In the genomic region with DNA sequence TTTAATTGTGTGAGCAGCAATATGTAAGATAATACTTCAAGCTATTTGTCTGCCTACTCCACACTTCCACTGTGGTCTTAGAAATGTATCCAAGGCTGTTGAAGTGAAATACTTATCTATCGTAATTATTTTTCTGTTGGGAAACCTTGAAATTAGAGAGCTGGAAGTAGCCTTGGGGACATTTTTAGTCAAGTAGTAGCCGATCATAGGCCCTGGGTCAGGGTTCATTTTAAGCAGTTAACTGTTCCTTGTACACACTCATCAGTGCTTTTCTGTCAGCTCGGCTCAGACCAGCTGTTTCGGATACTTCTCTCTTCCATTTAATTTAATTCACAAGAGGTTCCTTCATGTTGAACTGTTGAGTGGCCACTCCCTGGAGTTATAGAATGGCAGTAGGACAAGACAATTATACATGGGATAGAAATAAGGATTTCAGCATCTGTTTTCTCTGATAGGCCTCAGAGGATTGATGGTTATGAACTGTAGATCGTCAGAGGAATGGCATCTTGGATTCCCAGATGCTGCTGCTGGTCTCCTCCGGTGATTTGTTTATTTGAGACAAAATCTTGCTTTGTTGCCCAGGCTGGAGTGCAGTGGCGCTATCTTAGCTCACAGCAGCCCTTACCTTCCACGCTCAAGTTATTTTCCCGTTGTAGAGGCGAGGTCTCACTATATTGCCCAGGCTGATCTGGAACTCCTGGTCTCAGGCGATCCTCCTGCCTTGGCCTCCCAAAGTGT, we compare ENCODE assay signal across 17 cellular contexts. TPM values are rescaled to one million over a fixed set of nuclear protein-coding genes. Genes with fewer than 3 reads are reported as not detected.
DNase-seq lines count a peak whose midpoint lies in the region; ATAC-seq and TF ChIP-seq lines count a peak whose summit lies in the region.
"Had no signal": no experiment of that assay in that cellular context is flagged by ENCODE, and none has a peak within 500 bp of the region (broad histone marks: within the 10 kb centered on the region; RNA-seq: fewer than 3 reads in every experiment).

No MANE protein-coding gene starts in this region.

- no peaks in the 10 kb centered on the region for H3K36me3 ChIP-seq in MG63

- no peak for ATAC-seq in central memory CD8-positive, alpha-beta T cell (replicated peaks; ENCODE audit: extremely low read depth, poor library complexity, severe bottlenecking)
- ATAC-seq in activated CD4-positive, alpha-beta T cell treated with anti-CD3 and anti-CD28 coated beads for 36 hours, result no peak
- no peak for ATAC-seq in HG02759 (IDR thresholded peaks at IDR 0.05; ENCODE audit: unreplicated experiment)
- ATAC-seq: activated CD8-positive, alpha-beta T cell treated with anti-CD3 and anti-CD28 coated beads, Interleukin-2, amount 10 ng/mL, durations not matched to agents 7 days and 5 days had no signal

- intact Hi-C loops in activated CD4-positive, alpha-beta T cell treated with anti-CD3 and anti-CD28 coated beads for 36 hours (cut with DNase I, micrococcal nuclease), result no loop called here

- no peaks in the 10 kb centered on the region for H3K27me3 ChIP-seq in MG63
- H3K27me3 ChIP-seq: hepatocyte had no signal

- peak; percentile 48 for DNase-seq in AG08395 (ENCODE audit: low spot score)
- DNase-seq in MG63, result peak; percentile 23
- DNase-seq in central memory CD8-positive, alpha-beta T cell (ENCODE audit: low spot score in 2 of 2), result no peak
- no peak for DNase-seq in DMS53 treated with DMSO at 0.1 percent for 48 hours (lab: John Stamatoyannopoulos, UW; ENCODE audit: unreplicated experiment)
- DNase-seq in activated CD4-positive, alpha-beta T cell treated with anti-CD3 and anti-CD28 coated beads for 36 hours, result no peak
- no peak for DNase-seq in NCI-H1436 treated with DMSO at 0.1 percent for 48 hours (lab: John Stamatoyannopoulos, UW)
- DNase-seq: activated CD8-positive, alpha-beta T cell treated with anti-CD3 and anti-CD28 coated beads, Interleukin-2, amount 10 ng/mL, durations not matched to agents 7 days and 5 days; activated naive CD4-positive, alpha-beta T cell; caudate nucleus; PC-9; stimulated activated CD4-positive, alpha-beta T cell treated with anti-CD3 and anti-CD28 coated beads, Interleukin-1b, Interleukin-23, amount 100 ng/mL, for 48 hours had no signal

- peaks cover 86% of the 10 kb centered on the region for H3K4me1 Mint-ChIP-seq in central memory CD8-positive, alpha-beta T cell
- peaks cover 61% of the 10 kb centered on the region for H3K4me1 Mint-ChIP-seq in nephron
- peaks cover 93% of the 10 kb centered on the region for H3K4me1 Mint-ChIP-seq in activated CD4-positive, alpha-beta T cell treated with anti-CD3 and anti-CD28 coated beads for 36 hours

- peak overlapping the region; percentile 82 for H3K27ac Mint-ChIP-seq in central memory CD8-positive, alpha-beta T cell (ENCODE audit: low read depth)
- H3K27ac Mint-ChIP-seq in nephron, result peak overlapping the region; percentile 44 to 59 (median 47)
- no peak overlapping the region for H3K27ac Mint-ChIP-seq in activated CD4-positive, alpha-beta T cell treated with anti-CD3 and anti-CD28 coated beads for 36 hours
- H3K27ac Mint-ChIP-seq: activated CD8-positive, alpha-beta T cell treated with anti-CD3 and anti-CD28 coated beads, Interleukin-2, amount 10 ng/mL, durations not matched to agents 7 days and 5 days; T-helper 2 cell treated with Interferon-gamma antibody and Interleukin-4, amounts not matched to agents 5 μg/mL and 100 μg/mL, for 36 hours had no signal

- no peak overlapping the region for H3K4me3 ChIP-seq in MG63
- H3K4me3 ChIP-seq: hepatocyte, lung, PC-9 had no signal

- no peak for TF ChIP-seq CTCF in nephron (IDR thresholded peaks at IDR 0.05; ENCODE audit: unreplicated experiment in 3 of 3)

- no peaks in the 10 kb centered on the region for H3K9me3 Mint-ChIP-seq in central memory CD8-positive, alpha-beta T cell
- H3K9me3 Mint-ChIP-seq in nephron, result no peaks in the 10 kb centered on the region
- H3K9me3 Mint-ChIP-seq in activated CD4-positive, alpha-beta T cell treated with anti-CD3 and anti-CD28 coated beads for 36 hours (ENCODE audit: low read depth), result no peaks in the 10 kb centered on the region
- H3K9me3 Mint-ChIP-seq: T-helper 2 cell treated with Interferon-gamma antibody and Interleukin-4, amounts not matched to agents 5 μg/mL and 100 μg/mL, for 36 hours had no signal

- H3K36me3 Mint-ChIP-seq in central memory CD8-positive, alpha-beta T cell (ENCODE audit: insufficient read depth), result peaks cover 3% of the 10 kb centered on the region
- H3K36me3 Mint-ChIP-seq in nephron (ENCODE audit: low read depth), result no peaks in the 10 kb centered on the region
- H3K36me3 Mint-ChIP-seq in activated CD4-positive, alpha-beta T cell treated with anti-CD3 and anti-CD28 coated beads for 36 hours (ENCODE audit: low read depth), result peaks cover 2% of the 10 kb centered on the region

- no peaks in the 10 kb centered on the region for H3K27me3 Mint-ChIP-seq in central memory CD8-positive, alpha-beta T cell
- no peaks in the 10 kb centered on the region for H3K27me3 Mint-ChIP-seq in nephron (ENCODE audit: low read depth)
- no peaks in the 10 kb centered on the region for H3K27me3 Mint-ChIP-seq in activated CD4-positive, alpha-beta T cell treated with anti-CD3 and anti-CD28 coated beads for 36 hours
- H3K27me3 Mint-ChIP-seq: B cell had no signal

- H3K4me3 Mint-ChIP-seq in central memory CD8-positive, alpha-beta T cell, result no peak overlapping the region
- no peak overlapping the region for H3K4me3 Mint-ChIP-seq in nephron
- no peak overlapping the region for H3K4me3 Mint-ChIP-seq in activated CD4-positive, alpha-beta T cell treated with anti-CD3 and anti-CD28 coated beads for 36 hours
- H3K4me3 Mint-ChIP-seq: activated CD8-positive, alpha-beta T cell treated with anti-CD3 and anti-CD28 coated beads, Interleukin-2, amount 10 ng/mL, durations not matched to agents 7 days and 5 days; B cell; T-helper 2 cell treated with Interferon-gamma antibody and Interleukin-4, amounts not matched to agents 5 μg/mL and 100 μg/mL, for 36 hours had no signal

- H3K9me3 ChIP-seq in MG63, result no peaks in the 10 kb centered on the region

- CTCF ChIA-PET in activated CD4-positive, alpha-beta T cell treated with anti-CD3 and anti-CD28 coated beads for 36 hours (lab: Charles Lee), result interaction anchor here (1.1 to 3.1 kb wide), 8 partner anchors 8 to 38 kb away, joined by 3 to 15 read pairs (median 5); no protein-coding TSS in a partner anchor

- POLR2A ChIA-PET in activated CD4-positive, alpha-beta T cell treated with anti-CD3 and anti-CD28 coated beads for 36 hours (lab: Charles Lee), result interaction anchor here (0.9 kb wide), 1 partner anchor 11 kb away, joined by 3 read pairs; no protein-coding TSS in a partner anchor

RNA-seq across cellular contexts. Expression of gene USP3, which starts 17.2 kb away (rescaled TPM):
- total RNA-seq in MG63 (2014; rRNA removed; shearing (Covaris generic); ENCODE audit: low replicate concordance), result 36.6 and 38.6 TPM in 2 replicates
- total RNA-seq in activated CD4-positive, alpha-beta T cell treated with anti-CD3 and anti-CD28 coated beads for 36 hours, result 10 to 100 TPM; 51.1 to 51.7 TPM

Comparison
In these comparisons a context has a peak if more than half of its experiments do, and no peak if none do; other contexts are left out.
1. DNase-seq: peak in AG08395 (single experiment) and MG63 (single experiment); none in central memory CD8-positive, alpha-beta T cell (0 of 2), DMS53 treated with DMSO at 0.1 percent for 48 hours (single experiment), activated CD4-positive, alpha-beta T cell treated with anti-CD3 and anti-CD28 coated beads for 36 hours (single experiment) and NCI-H1436 treated with DMSO at 0.1 percent for 48 hours (single experiment).